8 cellular contexts compared by ENCODE assay signal in genomic region chr1:169105434-169106094, GRCh38. TPM values are rescaled to one million over a fixed set of nuclear protein-coding genes. Genes with fewer than 3 reads are reported as not detected.
DNase-seq lines count a peak whose midpoint lies in the region; ATAC-seq and TF ChIP-seq lines count a peak whose summit lies in the region.

No MANE protein-coding gene starts in this region.

- intact Hi-C loops in Calu3 (cut with micrococcal nuclease; ENCODE audit: unreplicated experiment), result loop anchor here (1.0 to 10.0 kb wide), 4 partner anchors 58 to 501 kb away; no protein-coding TSS in a partner anchor
- intact Hi-C loops in ovary (cut with DNase I), result loop anchor here in 3 of 4 donors (5.0 to 10.0 kb wide), 3 partner anchors 379 to 501 kb away; partner anchors contain the start of gene SLC19A2 (in 2 of the 3)

- H3K9me3 Mint-ChIP-seq in Calu3 (ENCODE audit: low read depth, unreplicated experiment), result no peaks in the 10 kb centered on the region
- H3K9me3 Mint-ChIP-seq in activated naive CD4-positive, alpha-beta T cell treated with anti-CD3 and anti-CD28 coated beads, Interleukin-2, amount 50 U/mL, for 24 hours, result no peaks in the 10 kb centered on the region

- DNase-seq in Calu3 (peak; percentile 99), NCI-H82 treated with DMSO at 0.1 percent for 48 hours (lab: John Stamatoyannopoulos, UW; ENCODE audit: unreplicated experiment) (peak; percentile 41), cardiac muscle cell (ENCODE audit: low read depth in 1 of 2, low spot score in 1 of 2) (peak in 1 of 2 donors; percentile 89), ovary (peak; percentile 72 to 84 (median 80)), NCI-H1694 treated with DMSO at 0.1 percent for 48 hours (lab: John Stamatoyannopoulos, UW) (no peak)

- TF ChIP-seq CTCF in Calu3 (IDR thresholded peaks at IDR 0.05; ENCODE audit: unreplicated experiment) (no peak), cardiac muscle cell (IDR thresholded peaks at IDR 0.05; ENCODE audit: low read depth, low read length) (no peak), ovary (IDR thresholded peaks at IDR 0.05) (no peak)

- 3 to 4% (median 4%) methylated on average over 28 to 47 of the region's 47 CpGs for WGBS in ovary, 3 donors

- no peak overlapping the region for H3K27ac Mint-ChIP-seq in Calu3 (ENCODE audit: unreplicated experiment)
- no peak overlapping the region for H3K27ac Mint-ChIP-seq in activated naive CD4-positive, alpha-beta T cell treated with anti-CD3 and anti-CD28 coated beads, Interleukin-2, amount 50 U/mL, for 24 hours

- H3K4me3 ChIP-seq in cardiac muscle cell, result peak overlapping the region; percentile 100
- peak overlapping the region; percentile 93 for H3K4me3 ChIP-seq in ovary

- no peaks in the 10 kb centered on the region for H3K27me3 Mint-ChIP-seq in Calu3 (ENCODE audit: unreplicated experiment)
- no peaks in the 10 kb centered on the region for H3K27me3 Mint-ChIP-seq in activated naive CD4-positive, alpha-beta T cell treated with anti-CD3 and anti-CD28 coated beads, Interleukin-2, amount 50 U/mL, for 24 hours

- no peak for TF ChIP-seq EP300 in ovary (IDR thresholded peaks at IDR 0.05)

- CTCF ChIA-PET in Calu3 (lab: Charles Lee), result interaction anchor here (0.5 to 2.2 kb wide), 7 partner anchors 14 to 502 kb away, joined by 3 to 6 read pairs (median 4); no protein-coding TSS in a partner anchor

- H3K36me3 ChIP-seq in cardiac muscle cell, result peaks cover 9% of the 10 kb centered on the region
- H3K36me3 ChIP-seq in ovary, result no peaks in the 10 kb centered on the region

- H3K9me3 ChIP-seq in cardiac muscle cell (ENCODE audit: low read depth) (no peaks in the 10 kb centered on the region), ovary (no peaks in the 10 kb centered on the region)

- peak overlapping the region; percentile 91 for H3K4me3 Mint-ChIP-seq in Calu3 (ENCODE audit: low read depth, unreplicated experiment)
- peak overlapping the region; percentile 72 for H3K4me3 Mint-ChIP-seq in activated naive CD4-positive, alpha-beta T cell treated with anti-CD3 and anti-CD28 coated beads, Interleukin-2, amount 50 U/mL, for 24 hours

- no TSS peak for BruUV-seq in Calu3 (replicated peaks; lab: Mats Ljungman, UMichigan)

- H3K36me3 Mint-ChIP-seq in Calu3 (ENCODE audit: insufficient read depth, unreplicated experiment), result peaks cover 63% of the 10 kb centered on the region
- no peaks in the 10 kb centered on the region for H3K36me3 Mint-ChIP-seq in activated naive CD4-positive, alpha-beta T cell treated with anti-CD3 and anti-CD28 coated beads, Interleukin-2, amount 50 U/mL, for 24 hours

- H3K4me1 ChIP-seq in cardiac muscle cell (ENCODE audit: low read depth), result peaks cover 26% of the 10 kb centered on the region
- peaks cover 3% of the 10 kb centered on the region for H3K4me1 ChIP-seq in ovary (ENCODE audit: insufficient read depth)

- H3K4me1 Mint-ChIP-seq in Calu3 (ENCODE audit: low read depth, unreplicated experiment), result peaks cover 28% of the 10 kb centered on the region
- H3K4me1 Mint-ChIP-seq in activated naive CD4-positive, alpha-beta T cell treated with anti-CD3 and anti-CD28 coated beads, Interleukin-2, amount 50 U/mL, for 24 hours, result peaks cover 43% of the 10 kb centered on the region

- peak; percentile 46 for ATAC-seq in GM19324 (IDR thresholded peaks at IDR 0.05; ENCODE audit: low FRiP score, unreplicated experiment)
- ATAC-seq in HG03342 (IDR thresholded peaks at IDR 0.05; ENCODE audit: unreplicated experiment), result peak; percentile 28

- TF ChIP-seq POLR2A in ovary (IDR thresholded peaks at IDR 0.05), result no peak

- peak overlapping the region; percentile 94 for H3K27ac ChIP-seq in cardiac muscle cell
- H3K27ac ChIP-seq in ovary, result peak overlapping the region; percentile 58 to 88

- no peaks in the 10 kb centered on the region for H3K27me3 ChIP-seq in cardiac muscle cell
- H3K27me3 ChIP-seq in ovary, result no peaks in the 10 kb centered on the region

RNA-seq across cellular contexts. Expression of gene ATP1B1, which starts 0.9 kb away (rescaled TPM):
- total RNA-seq in Calu3 (2022), result 621 and 626 TPM in 2 replicates
- 602 and 603 TPM in 2 replicates for total RNA-seq in cardiac muscle cell
- polyA plus RNA-seq in cardiac muscle cell, result 220 and 285 TPM in 2 replicates
- 100 to 1,000 TPM in 3 of 7 donors, 10 to 100 TPM in 4; 40.2 to 130 (median 93.8) TPM for total RNA-seq in ovary
- 10 to 100 TPM; 35.8 to 56.3 TPM for polyA plus RNA-seq in ovary
